Comparison of ENCODE assay signal across 8 cellular contexts in the genomic region with DNA sequence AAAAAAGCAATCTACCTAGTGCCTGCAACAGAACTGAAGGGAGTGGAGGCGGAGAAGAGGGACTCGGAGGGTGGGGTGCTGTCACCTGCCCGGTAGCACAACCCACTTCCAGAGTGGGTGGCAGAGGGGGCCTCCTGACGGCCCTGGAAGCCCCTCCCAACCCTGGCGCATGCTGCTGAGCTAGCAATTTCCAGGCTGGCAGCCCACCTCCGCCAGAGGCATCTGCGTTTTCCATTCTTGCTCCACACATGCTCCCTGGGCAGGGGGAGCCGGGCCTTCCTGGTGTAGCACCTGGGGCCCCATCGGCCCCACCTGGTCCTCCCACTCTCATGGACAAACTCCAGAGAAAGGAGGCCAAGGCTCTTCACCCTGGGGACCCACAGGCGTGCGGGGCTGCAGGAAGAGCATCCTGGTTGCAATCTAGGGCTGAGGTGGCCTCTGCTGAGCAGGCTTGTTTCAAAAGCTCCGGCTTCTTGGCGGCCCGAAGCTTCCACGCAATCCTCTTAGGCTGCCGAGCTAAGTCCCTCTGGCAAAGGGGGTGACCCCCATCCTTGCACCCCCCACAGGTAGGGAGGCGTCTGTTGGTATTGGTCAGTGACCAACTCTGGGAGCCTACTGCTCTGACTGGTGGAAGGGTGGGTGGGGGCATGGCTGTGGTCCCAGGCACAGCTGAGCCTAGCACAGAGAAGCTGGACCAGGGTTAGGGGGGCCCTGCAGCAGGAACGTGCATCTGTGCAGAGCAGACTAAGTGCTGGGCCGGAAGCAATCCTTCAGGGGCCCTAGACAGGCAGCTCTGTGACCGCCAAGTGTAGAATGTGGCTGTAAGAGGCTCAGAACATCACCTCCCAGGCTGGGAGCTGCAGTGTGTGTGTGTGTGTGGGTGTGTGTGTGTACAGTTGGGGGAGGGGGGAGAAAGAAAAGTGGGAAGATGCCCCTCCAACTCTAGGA. TPM values are rescaled to one million over a fixed set of nuclear protein-coding genes. Genes with fewer than 3 reads are reported as not detected.
DNase-seq lines count a peak whose midpoint lies in the region; ATAC-seq and TF ChIP-seq lines count a peak whose summit lies in the region.

No MANE protein-coding gene starts in this region.

- peak overlapping the region; percentile 78 for H3K4me3 Mint-ChIP-seq in activated T-helper 17 cell treated with anti-CD3 and anti-CD28 coated beads, Interleukin-2, amount 50 U/mL, for 72 hours

- TF ChIP-seq CTCF in sigmoid colon (IDR thresholded peaks at IDR 0.05): no peak

- TF ChIP-seq EP300 in sigmoid colon (IDR thresholded peaks at IDR 0.05): no peak

- no peaks in the 10 kb centered on the region for H3K9me3 Mint-ChIP-seq in activated T-helper 17 cell treated with anti-CD3 and anti-CD28 coated beads, Interleukin-2, amount 50 U/mL, for 72 hours

- H3K27ac ChIP-seq in sigmoid colon: peak overlapping the region in 3 of 4 donors; percentile 33 to 73 (median 71)

- H3K9me3 ChIP-seq in sigmoid colon: no peaks in the 10 kb centered on the region

- no peaks in the 10 kb centered on the region for H3K36me3 Mint-ChIP-seq in activated T-helper 17 cell treated with anti-CD3 and anti-CD28 coated beads, Interleukin-2, amount 50 U/mL, for 72 hours (ENCODE audit: low read depth)

- no peaks in the 10 kb centered on the region for H3K36me3 ChIP-seq in sigmoid colon

- H3K27me3 ChIP-seq in sigmoid colon: no peaks in the 10 kb centered on the region

- TF ChIP-seq POLR2A in sigmoid colon (IDR thresholded peaks at IDR 0.05): no peak

- peak; percentile 29 for DNase-seq in activated CD4-positive, CD25-positive, alpha-beta regulatory T cell treated with anti-CD3 and anti-CD28 coated beads, Interleukin-2, amount 50 U/mL, for 72 hours
- no peak for DNase-seq in activated CD4-positive, CD25-positive, alpha-beta regulatory T cell (lab: John Stamatoyannopoulos, UW)
- peak; percentile 30 for DNase-seq in left ventricle myocardium superior
- DNase-seq in sigmoid colon: peak; percentile 75
- DNase-seq in GOT3 (lab: John Stamatoyannopoulos, UW): no peak
- no peak for DNase-seq in DMS153 (lab: John Stamatoyannopoulos, UW)
- no peak for DNase-seq in NCI-H2227 (lab: John Stamatoyannopoulos, UW; ENCODE audit: unreplicated experiment)

- no peaks in the 10 kb centered on the region for H3K27me3 Mint-ChIP-seq in activated T-helper 17 cell treated with anti-CD3 and anti-CD28 coated beads, Interleukin-2, amount 50 U/mL, for 72 hours

- intact Hi-C loops in left ventricle myocardium superior (cut with micrococcal nuclease) (no loop called here), sigmoid colon (cut with DNase I) (no loop called here)

- peaks cover 0 to 68% (median 57%) of the 10 kb centered on the region in 4 donors for H3K4me1 ChIP-seq in sigmoid colon

- no peak for ATAC-seq in activated T-helper 17 cell treated with anti-CD3 and anti-CD28 coated beads, Interleukin-2, amount 50 U/mL, for 72 hours (replicated peaks)
- no peak for ATAC-seq in left ventricle myocardium superior

- WGBS in sigmoid colon, 2 donors: 71 to 81% methylated on average over 20 of the region's 20 CpGs

- H3K4me1 Mint-ChIP-seq in activated T-helper 17 cell treated with anti-CD3 and anti-CD28 coated beads, Interleukin-2, amount 50 U/mL, for 72 hours: peaks cover 17% of the 10 kb centered on the region

- H3K4me3 ChIP-seq in sigmoid colon: peak overlapping the region; percentile 54 to 97 (median 77)

- H3K27ac Mint-ChIP-seq in activated T-helper 17 cell treated with anti-CD3 and anti-CD28 coated beads, Interleukin-2, amount 50 U/mL, for 72 hours: no peak overlapping the region

RNA-seq across cellular contexts. Expression of a gene that starts 2.6 kb away (rescaled TPM):
- total RNA-seq in activated T-helper 17 cell treated with anti-CD3 and anti-CD28 coated beads, Interleukin-2, amount 50 U/mL, for 72 hours: 1 to 10 TPM; 3.8 to 7.8 TPM
- 35.2 TPM for total RNA-seq in left ventricle myocardium superior
- 10 to 100 TPM; 13.2 to 27.4 (median 17.1) TPM for total RNA-seq in sigmoid colon
- 10 to 100 TPM; 12.0 to 25.1 (median 12.7) TPM for polyA plus RNA-seq in sigmoid colon

Comparison
In these comparisons a context has a peak if more than half of its experiments do, and no peak if none do; other contexts are left out.
1. DNase-seq: peak in activated CD4-positive, CD25-positive, alpha-beta regulatory T cell treated with anti-CD3 and anti-CD28 coated beads, Interleukin-2, amount 50 U/mL, for 72 hours (single experiment), left ventricle myocardium superior (single experiment) and sigmoid colon (single experiment); none in activated CD4-positive, CD25-positive, alpha-beta regulatory T cell (0 of 4), GOT3 (single experiment), DMS153 (single experiment) and NCI-H2227 (single experiment).